In genomic region chr2:37306024-37306423, GRCh38 we compare ENCODE assay signal across 1 cellular context.
TF ChIP-seq lines count a peak whose summit lies in the region.

No MANE protein-coding gene starts in this region.

TF ChIP-seq in HepG2, 621 proteins besides CTCF, POLR2A, EP300 and RAD21:
- 0 out of 2 replicates have a peak, but pooled peaks have one; percentile 17 for TF ChIP-seq ZSCAN25 (CRISPR knock-in tag; IDR thresholded peaks at IDR 0.05)
- no peak for TF ChIP-seq ZNF260 (CRISPR knock-in tag; IDR thresholded peaks at IDR 0.05; ENCODE audit: borderline replicate concordance, low read depth)
- TF ChIP-seq GMEB2 (CRISPR knock-in tag; IDR thresholded peaks at IDR 0.05; ENCODE audit: low read depth), result no peak
